Comparison of ENCODE assay signal across 10 cellular contexts in genomic region chr4:109803924-109804571, GRCh38. TPM values are rescaled to one million over a fixed set of nuclear protein-coding genes. Genes with fewer than 3 reads are reported as not detected.
DNase-seq lines count a peak whose midpoint lies in the region; ATAC-seq and TF ChIP-seq lines count a peak whose summit lies in the region.
"Had no signal": no experiment of that assay in that cellular context is flagged by ENCODE, and none has a peak within 500 bp of the region (broad histone marks: within the 10 kb centered on the region; RNA-seq: fewer than 3 reads in every experiment).

No MANE protein-coding gene starts in this region.

- no peak overlapping the region for H3K27ac ChIP-seq in right cardiac atrium (ENCODE audit: low read length)
- H3K27ac ChIP-seq in testis: no peak overlapping the region
- H3K27ac ChIP-seq: BLaER1 had no signal

- DNase-seq in NCI-H1436 (lab: John Stamatoyannopoulos, UW): peak; percentile 45
- DNase-seq in NCI-H1436 treated with DMSO at 0.1 percent for 48 hours (lab: John Stamatoyannopoulos, UW): no peak
- DNase-seq in KBM-7: peak; percentile 52
- DNase-seq in T follicular helper cell (ENCODE audit: low read depth): peak; percentile 3
- no peak for DNase-seq in right cardiac atrium
- peak; percentile 40 for DNase-seq in testis
- no peak for DNase-seq in activated gamma-delta T cell (lab: John Stamatoyannopoulos, UW)

- H3K36me3 ChIP-seq in testis (ENCODE audit: low read depth, missing control alignments): no peaks in the 10 kb centered on the region
- H3K36me3 ChIP-seq: BLaER1 had no signal

- WGBS in right cardiac atrium: 20% methylated on average over 4 of the region's 4 CpGs
- 43 to 53% methylated on average over 4 of the region's 4 CpGs for WGBS in testis, 2 donors

- no peak for TF ChIP-seq POLR2A in testis (IDR thresholded peaks at IDR 0.05)

- H3K4me3 ChIP-seq in right cardiac atrium (ENCODE audit: low read length) (no peak overlapping the region), testis (no peak overlapping the region)
- H3K4me3 ChIP-seq: BLaER1 had no signal

- intact Hi-C loops in right cardiac atrium (cut with DNase I): no loop called here
- intact Hi-C loops in testis (cut with DNase I; ENCODE audit: low total_unique reads): no loop called here

- H3K9me3 ChIP-seq in right cardiac atrium (ENCODE audit: control insufficient read depth, low read length): no peaks in the 10 kb centered on the region
- no peaks in the 10 kb centered on the region for H3K9me3 ChIP-seq in testis
- H3K9me3 ChIP-seq: BLaER1 had no signal

- ATAC-seq in GM19467 (IDR thresholded peaks at IDR 0.05; ENCODE audit: unreplicated experiment) (peak; percentile 69), right cardiac atrium (peak; percentile 43 to 44)

- H3K4me1 ChIP-seq in right cardiac atrium (ENCODE audit: control insufficient read depth, insufficient read depth, low read length) (no peaks in the 10 kb centered on the region), testis (no peaks in the 10 kb centered on the region)
- H3K4me1 ChIP-seq: BLaER1 had no signal

- TF ChIP-seq CTCF in testis (IDR thresholded peaks at IDR 0.05): peak in 2 of 3 experiments; percentile 14 to 17

- H3K27me3 ChIP-seq in right cardiac atrium (ENCODE audit: control insufficient read depth, insufficient read depth) (no peaks in the 10 kb centered on the region), testis (no peaks in the 10 kb centered on the region)
- H3K27me3 ChIP-seq: BLaER1 had no signal

- in situ Hi-C loops in KBM-7 (cut with MboI; ENCODE audit: low pct_unique_long_range_greater_than_20kb, low sequenced_read_pairs): no loop called here

RNA-seq across cellular contexts. Expression of gene CFI, which starts 2.2 kb away (rescaled TPM):
- 10 to 100 TPM; 14.8 to 19.5 (median 18.5) TPM for total RNA-seq in right cardiac atrium
- 15.0 TPM for polyA plus RNA-seq in right cardiac atrium
- total RNA-seq in testis: 10 to 100 TPM in 1 of 2 donors, 1 to 10 TPM in 1; 4.3 to 24.5 TPM
- 26.0 TPM for polyA plus RNA-seq in testis (ENCODE audit: insufficient read depth, low read depth, low replicate concordance)

RNA-seq across cellular contexts. Expression of gene GAR1, which starts 11.5 kb away (rescaled TPM):
- total RNA-seq in right cardiac atrium: 10 to 100 TPM in 2 of 4 donors, 1 to 10 TPM in 2; 6.5 to 10.1 (median 8.7) TPM
- 13.6 TPM for polyA plus RNA-seq in right cardiac atrium
- 10 to 100 TPM; 14.5 to 17.8 TPM for total RNA-seq in testis
- 28.5 TPM for polyA plus RNA-seq in testis (ENCODE audit: insufficient read depth, low read depth, low replicate concordance)

RNA-seq across cellular contexts. Expression of gene RRH, which starts 23.7 kb away (rescaled TPM):
- under 1 TPM in 2 of 4 donors, not detected in 2; 0.21 to 0.23 TPM for total RNA-seq in right cardiac atrium
- not detected for polyA plus RNA-seq in right cardiac atrium
- total RNA-seq in testis: 1 to 10 TPM in 1 of 2 donors, under 1 TPM in 1; 0.43 to 1.0 TPM
- polyA plus RNA-seq in testis (ENCODE audit: insufficient read depth, low read depth, low replicate concordance): 0.51 TPM

RNA-seq across cellular contexts. Expression of gene LRIT3, which starts 43.9 kb away (rescaled TPM):
- total RNA-seq in right cardiac atrium (under 1 TPM; 0.06 to 0.14 (median 0.10) TPM), testis (1 to 10 TPM in 1 of 2 donors, under 1 TPM in 1; 0.37 to 1.2 TPM)
- polyA plus RNA-seq in right cardiac atrium (0.07 TPM), testis (ENCODE audit: insufficient read depth, low read depth, low replicate concordance) (0.73 TPM)
- total RNA-seq: pulmonary artery endothelial cell had no signal

Comparison
In these comparisons a context has a peak if more than half of its experiments do, and no peak if none do; other contexts are left out.
1. DNase-seq: peak in NCI-H1436 (single experiment), KBM-7 (single experiment), T follicular helper cell (single experiment) and testis (single experiment); none in NCI-H1436 treated with DMSO at 0.1 percent for 48 hours (single experiment), right cardiac atrium (0 of 3) and activated gamma-delta T cell (single experiment).